ENCODE assay signal across 29 cellular contexts in genomic region chr12:97989366-97989940, GRCh38.
"Had no signal": no experiment of that assay in that cellular context is flagged by ENCODE, and none has a peak within 500 bp of the region (broad histone marks: within the 10 kb centered on the region; RNA-seq: fewer than 3 reads in every experiment).

No MANE protein-coding gene starts in this region.

- H3K27me3 Mint-ChIP-seq: stimulated activated memory B cell treated with anti-CD40 and anti-IgM and Interleukin-4, amounts not matched to agents 10 μg/mL and 1 μg/mL and 100 μg/mL, for 72 hours; stimulated activated naive B cell treated with anti-CD40 and anti-IgM and Interleukin-4, amounts not matched to agents 10 μg/mL and 1 μg/mL and 100 μg/mL, for 72 hours; stimulated activated naive CD8-positive, alpha-beta T cell treated with anti-CD3 and anti-CD28 coated beads, Interleukin-15, amount 100 ng/mL, for 72 hours had no signal

- FAIRE-seq: urothelium cell line had no signal

- ATAC-seq: stimulated activated effector memory CD8-positive, alpha-beta T cell treated with anti-CD3 and anti-CD28 coated beads, Interleukin-12 subunit alpha, Interleukin-12 subunit beta, amount 100 ng/mL, for 72 hours; stimulated activated memory B cell treated with anti-CD40 and anti-IgM and Interleukin-4, amounts not matched to agents 10 μg/mL and 1 μg/mL and 100 μg/mL, for 72 hours; stimulated activated naive B cell treated with anti-CD40 and anti-IgM and Interleukin-4, amounts not matched to agents 10 μg/mL and 1 μg/mL and 100 μg/mL, for 72 hours; stimulated activated naive CD8-positive, alpha-beta T cell treated with anti-CD3 and anti-CD28 coated beads, Interleukin-15, amount 100 ng/mL, for 72 hours; stimulated activated naive CD8-positive, alpha-beta T cell treated with anti-CD3 and anti-CD28 coated beads, Interleukin-15, Interleukin-2, amounts not matched to agents 100 U/mL and 50 U/mL, for 24 hours; upper lobe of right lung had no signal

- H3K4me1 ChIP-seq: stomach, suprapubic skin, testis, thyroid gland, tibial artery, tibial nerve, transverse colon, upper lobe of left lung, upper lobe of right lung, uterus, vagina had no signal

- H3K4me3 Mint-ChIP-seq: stimulated activated effector memory CD8-positive, alpha-beta T cell treated with anti-CD3 and anti-CD28 coated beads, Interleukin-12 subunit alpha, Interleukin-12 subunit beta, amount 100 ng/mL, for 72 hours; stimulated activated memory B cell treated with anti-CD40 and anti-IgM and Interleukin-4, amounts not matched to agents 10 μg/mL and 1 μg/mL and 100 μg/mL, for 72 hours; stimulated activated naive B cell treated with anti-CD40 and anti-IgM and Interleukin-4, amounts not matched to agents 10 μg/mL and 1 μg/mL and 100 μg/mL, for 72 hours; stimulated activated naive CD8-positive, alpha-beta T cell treated with anti-CD3 and anti-CD28 coated beads, Interleukin-15, amount 100 ng/mL, for 72 hours; stimulated activated naive CD8-positive, alpha-beta T cell treated with anti-CD3 and anti-CD28 coated beads, Interleukin-15, Interleukin-2, amounts not matched to agents 100 ng/mL and 50 ng/mL, for 24 hours; type B pancreatic cell had no signal

- H3K27ac Mint-ChIP-seq: stimulated activated effector memory CD8-positive, alpha-beta T cell treated with anti-CD3 and anti-CD28 coated beads, Interleukin-12 subunit alpha, Interleukin-12 subunit beta, amount 100 ng/mL, for 72 hours; stimulated activated memory B cell treated with anti-CD40 and anti-IgM and Interleukin-4, amounts not matched to agents 10 μg/mL and 1 μg/mL and 100 μg/mL, for 72 hours; stimulated activated naive B cell treated with anti-CD40 and anti-IgM and Interleukin-4, amounts not matched to agents 10 μg/mL and 1 μg/mL and 100 μg/mL, for 72 hours; stimulated activated naive CD8-positive, alpha-beta T cell treated with anti-CD3 and anti-CD28 coated beads, Interleukin-15, amount 100 ng/mL, for 72 hours; stimulated activated naive CD8-positive, alpha-beta T cell treated with anti-CD3 and anti-CD28 coated beads, Interleukin-15, Interleukin-2, amounts not matched to agents 100 ng/mL and 50 ng/mL, for 24 hours; type B pancreatic cell had no signal

- H3K27ac ChIP-seq: stomach, suprapubic skin, testis, thoracic aorta, thyroid gland, tibial artery, tibial nerve, transverse colon, upper lobe of left lung, upper lobe of right lung, uterus, vagina had no signal

- H3K27me3 ChIP-seq: stomach, suprapubic skin, testis, thyroid gland, tibial artery, tibial nerve, transverse colon, upper lobe of left lung, upper lobe of right lung, uterus, vagina had no signal

- H3K9me3 ChIP-seq: testis, thoracic aorta, thyroid gland, tibial artery, transverse colon, upper lobe of left lung, upper lobe of right lung, uterus, vagina had no signal

- H3K36me3 ChIP-seq: stomach, suprapubic skin, thoracic aorta, thyroid gland, tibial artery, tibial nerve, transverse colon, upper lobe of left lung, upper lobe of right lung, uterus, vagina had no signal

- H3K4me1 Mint-ChIP-seq: stimulated activated effector memory CD8-positive, alpha-beta T cell treated with anti-CD3 and anti-CD28 coated beads, Interleukin-12 subunit alpha, Interleukin-12 subunit beta, amount 100 ng/mL, for 72 hours; stimulated activated memory B cell treated with anti-CD40 and anti-IgM and Interleukin-4, amounts not matched to agents 10 μg/mL and 1 μg/mL and 100 μg/mL, for 72 hours; stimulated activated naive B cell treated with anti-CD40 and anti-IgM and Interleukin-4, amounts not matched to agents 10 μg/mL and 1 μg/mL and 100 μg/mL, for 72 hours; stimulated activated naive CD8-positive, alpha-beta T cell treated with anti-CD3 and anti-CD28 coated beads, Interleukin-15, amount 100 ng/mL, for 72 hours had no signal

- H3K36me3 Mint-ChIP-seq: stimulated activated effector memory CD8-positive, alpha-beta T cell treated with anti-CD3 and anti-CD28 coated beads, Interleukin-12 subunit alpha, Interleukin-12 subunit beta, amount 100 ng/mL, for 72 hours; stimulated activated memory B cell treated with anti-CD40 and anti-IgM and Interleukin-4, amounts not matched to agents 10 μg/mL and 1 μg/mL and 100 μg/mL, for 72 hours; stimulated activated naive B cell treated with anti-CD40 and anti-IgM and Interleukin-4, amounts not matched to agents 10 μg/mL and 1 μg/mL and 100 μg/mL, for 72 hours; type B pancreatic cell had no signal

- DNase-seq: stimulated activated CD4-positive, alpha-beta T cell treated with anti-CD3 and anti-CD28 coated beads, Interleukin-2, amount 100 ng/mL, for 48 hours; stimulated activated CD4-positive, alpha-beta T cell treated with anti-CD3 and anti-CD28 coated beads, Interleukin-4, amount 100 ng/mL, for 1 hour; stimulated activated CD4-positive, alpha-beta T cell treated with anti-CD3 and anti-CD28 coated beads, Interleukin-4, amount 100 ng/mL, for 24 hours; stimulated activated CD4-positive, alpha-beta T cell treated with anti-CD3 and anti-CD28 coated beads, Interleukin-4, amount 100 ng/mL, for 4 hours; stimulated activated CD8-positive, alpha-beta memory T cell treated with anti-CD3 and anti-CD28 coated beads, Interleukin-4, amount 100 ng/mL, for 48 hours; stimulated activated naive B cell treated with anti-CD40 and anti-IgM and Interleukin-4, amounts not matched to agents 10 μg/mL and 1 μg/mL and 100 μg/mL, for 72 hours; stimulated activated naive CD4-positive, alpha-beta T cell; stimulated activated naive CD4-positive, alpha-beta T cell treated with Interleukin-2 at 50 U/mL for 16 hours; stimulated activated naive CD8-positive, alpha-beta T cell treated with anti-CD3 and anti-CD28 coated beads, Interleukin-15, amount 100 ng/mL, for 72 hours; stimulated activated naive CD8-positive, alpha-beta T cell treated with anti-CD3 and anti-CD28 coated beads, Interleukin-15, Interleukin-2, amounts not matched to agents 100 U/mL and 50 U/mL, for 24 hours; stomach; substantia nigra; testis; thyroid gland; tibial artery; transverse colon; trophoblast cell; upper lobe of left lung; upper lobe of right lung; uterus had no signal

- H3K4me3 ChIP-seq: stomach, suprapubic skin, testis, thoracic aorta, thyroid gland, tibial artery, tibial nerve, transverse colon, upper lobe of left lung, upper lobe of right lung, uterus, vagina had no signal
